In genomic region chr20:62624325-62624690, GRCh38 we compare ENCODE assay signal across 8 cellular contexts.
DNase-seq lines count a peak whose midpoint lies in the region; ATAC-seq and TF ChIP-seq lines count a peak whose summit lies in the region.

No MANE protein-coding gene starts in this region.

- DNase-seq in inferior parietal cortex (ENCODE audit: extremely low spot score): no peak
- DNase-seq in NCI-H187 treated with DMSO at 0.1 percent for 48 hours (lab: John Stamatoyannopoulos, UW): no peak
- no peak for DNase-seq in AG08395 (ENCODE audit: low spot score)

- H3K4me1 ChIP-seq in duodenal mucosa (ENCODE audit: control insufficient read depth in 1 of 2, insufficient read depth in 2 of 2, low read length in 2 of 2): peaks cover 23% of the 10 kb centered on the region in 2 donors
- peaks cover 6% of the 10 kb centered on the region for H3K4me1 ChIP-seq in rectal smooth muscle tissue (ENCODE audit: control insufficient read depth, insufficient read depth, low read length)

- H3K9me3 ChIP-seq in duodenal mucosa (ENCODE audit: control insufficient read depth in 1 of 2, low read length in 2 of 2): no peaks in the 10 kb centered on the region

- no peaks in the 10 kb centered on the region for H3K27me3 ChIP-seq in duodenal mucosa (ENCODE audit: control insufficient read depth in 1 of 2, insufficient read depth in 2 of 2, low read length in 2 of 2)
- H3K27me3 ChIP-seq in rectal smooth muscle tissue (ENCODE audit: control insufficient read depth, insufficient read depth, low read length): no peaks in the 10 kb centered on the region

- H3K36me3 ChIP-seq in duodenal mucosa (ENCODE audit: control insufficient read depth in 1 of 2, insufficient read depth in 2 of 2, low read length in 2 of 2) (no peaks in the 10 kb centered on the region), rectal smooth muscle tissue (ENCODE audit: control insufficient read depth, insufficient read depth, low read length) (no peaks in the 10 kb centered on the region)

- H3K9ac ChIP-seq in duodenal mucosa (ENCODE audit: low read depth in 1 of 2, low read length in 2 of 2): peak overlapping the region; percentile 78 to 85
- peak overlapping the region; percentile 66 for H3K9ac ChIP-seq in rectal smooth muscle tissue (ENCODE audit: low read length)

- TF ChIP-seq CTCF in GM12872 (IDR thresholded peaks at IDR 0.05; ENCODE audit: insufficient read depth, low read depth, low read length): peak; percentile 72

- peak; percentile 48 for ATAC-seq in GM21576 (IDR thresholded peaks at IDR 0.05; ENCODE audit: unreplicated experiment)

- H3K27ac ChIP-seq in duodenal mucosa (ENCODE audit: low read depth, low read length) (peak overlapping the region; percentile 97), rectal smooth muscle tissue (ENCODE audit: low read depth, low read length) (peak overlapping the region; percentile 44)

- H3K4me3 ChIP-seq in duodenal mucosa (ENCODE audit: low read depth in 1 of 2, low read length in 2 of 2): peak overlapping the region; percentile 45 to 59
- H3K4me3 ChIP-seq in rectal smooth muscle tissue (ENCODE audit: low read length): no peak overlapping the region

- TF ChIP-seq RAD21 in Ishikawa (IDR thresholded peaks at IDR 0.05; ENCODE audit: low read depth): peak; percentile 3; the same call in 1 of the 2 replicates

- no peak for TF ChIP-seq EP300 in Ishikawa (IDR thresholded peaks at IDR 0.05; ENCODE audit: borderline replicate concordance)

TF ChIP-seq in Ishikawa, 13 proteins besides CTCF, POLR2A, EP300 and RAD21:
- no peak for TF ChIP-seq MAX (IDR thresholded peaks at IDR 0.05)
- TF ChIP-seq FOXM1 (IDR thresholded peaks at IDR 0.05; ENCODE audit: borderline replicate concordance, low read depth): no peak
- TF ChIP-seq YY1 (IDR thresholded peaks at IDR 0.05; ENCODE audit: low read depth): no peak
- no peak for TF ChIP-seq ZBTB7A (IDR thresholded peaks at IDR 0.05; ENCODE audit: low read depth)
- no peak for TF ChIP-seq TAF1 (IDR thresholded peaks at IDR 0.05; ENCODE audit: low read depth)
- TF ChIP-seq, protein P1, sequence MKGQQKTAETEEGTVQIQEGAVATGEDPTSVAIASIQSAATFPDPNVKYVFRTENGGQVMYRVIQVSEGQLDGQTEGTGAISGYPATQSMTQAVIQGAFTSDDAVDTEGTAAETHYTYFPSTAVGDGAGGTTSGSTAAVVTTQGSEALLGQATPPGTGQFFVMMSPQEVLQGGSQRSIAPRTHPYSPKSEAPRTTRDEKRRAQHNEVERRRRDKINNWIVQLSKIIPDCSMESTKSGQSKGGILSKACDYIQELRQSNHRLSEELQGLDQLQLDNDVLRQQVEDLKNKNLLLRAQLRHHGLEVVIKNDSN (IDR thresholded peaks at IDR 0.05): no peak
- no peak for TF ChIP-seq NFIC (IDR thresholded peaks at IDR 0.05)
- no peak for TF ChIP-seq EGR1 (IDR thresholded peaks at IDR 0.05)
- TF ChIP-seq CEBPB (IDR thresholded peaks at IDR 0.05): no peak
- TF ChIP-seq, protein P2, sequence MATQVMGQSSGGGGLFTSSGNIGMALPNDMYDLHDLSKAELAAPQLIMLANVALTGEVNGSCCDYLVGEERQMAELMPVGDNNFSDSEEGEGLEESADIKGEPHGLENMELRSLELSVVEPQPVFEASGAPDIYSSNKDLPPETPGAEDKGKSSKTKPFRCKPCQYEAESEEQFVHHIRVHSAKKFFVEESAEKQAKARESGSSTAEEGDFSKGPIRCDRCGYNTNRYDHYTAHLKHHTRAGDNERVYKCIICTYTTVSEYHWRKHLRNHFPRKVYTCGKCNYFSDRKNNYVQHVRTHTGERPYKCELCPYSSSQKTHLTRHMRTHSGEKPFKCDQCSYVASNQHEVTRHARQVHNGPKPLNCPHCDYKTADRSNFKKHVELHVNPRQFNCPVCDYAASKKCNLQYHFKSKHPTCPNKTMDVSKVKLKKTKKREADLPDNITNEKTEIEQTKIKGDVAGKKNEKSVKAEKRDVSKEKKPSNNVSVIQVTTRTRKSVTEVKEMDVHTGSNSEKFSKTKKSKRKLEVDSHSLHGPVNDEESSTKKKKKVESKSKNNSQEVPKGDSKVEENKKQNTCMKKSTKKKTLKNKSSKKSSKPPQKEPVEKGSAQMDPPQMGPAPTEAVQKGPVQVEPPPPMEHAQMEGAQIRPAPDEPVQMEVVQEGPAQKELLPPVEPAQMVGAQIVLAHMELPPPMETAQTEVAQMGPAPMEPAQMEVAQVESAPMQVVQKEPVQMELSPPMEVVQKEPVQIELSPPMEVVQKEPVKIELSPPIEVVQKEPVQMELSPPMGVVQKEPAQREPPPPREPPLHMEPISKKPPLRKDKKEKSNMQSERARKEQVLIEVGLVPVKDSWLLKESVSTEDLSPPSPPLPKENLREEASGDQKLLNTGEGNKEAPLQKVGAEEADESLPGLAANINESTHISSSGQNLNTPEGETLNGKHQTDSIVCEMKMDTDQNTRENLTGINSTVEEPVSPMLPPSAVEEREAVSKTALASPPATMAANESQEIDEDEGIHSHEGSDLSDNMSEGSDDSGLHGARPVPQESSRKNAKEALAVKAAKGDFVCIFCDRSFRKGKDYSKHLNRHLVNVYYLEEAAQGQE (IDR thresholded peaks at IDR 0.05; ENCODE audit: low read depth): no peak
- no peak for TF ChIP-seq TCF12 (IDR thresholded peaks at IDR 0.05; ENCODE audit: low read depth)
- TF ChIP-seq CREB1 (IDR thresholded peaks at IDR 0.05; ENCODE audit: low read depth): no peak
- TF ChIP-seq TEAD4 (IDR thresholded peaks at IDR 0.05): no peak
TF ChIP-seq in Ishikawa: peak in this region for 0.
